Comparison of ENCODE assay signal across 13 cellular contexts in genomic region chr7:105036217-105037168, GRCh38. TPM values are rescaled to one million over a fixed set of nuclear protein-coding genes. Genes with fewer than 3 reads are reported as not detected.
A peak's percentile ranks its signal among the peaks of the same experiment; 100 is the strongest.
DNase-seq lines count a peak whose midpoint lies in the region; ATAC-seq and TF ChIP-seq lines count a peak whose summit lies in the region.
"Had no signal": no experiment of that assay in that cellular context is flagged by ENCODE, and none has a peak within 500 bp of the region (broad histone marks: within the 10 kb centered on the region; RNA-seq: fewer than 3 reads in every experiment).

No MANE protein-coding gene starts in this region.

- H3K9me3 ChIP-seq in transverse colon (no peaks in the 10 kb centered on the region), smooth muscle cell (replicated peaks; ENCODE audit: low read depth) (no peaks in the 10 kb centered on the region)
- H3K9me3 ChIP-seq: ovary, thoracic aorta had no signal

- H3K4me1 Mint-ChIP-seq in activated naive CD4-positive, alpha-beta T cell treated with anti-CD3 and anti-CD28 coated beads, Interleukin-2, amount 50 U/mL, for 24 hours: peaks cover 64% of the 10 kb centered on the region
- peaks cover 35 to 57% of the 10 kb centered on the region in 2 donors for H3K4me1 Mint-ChIP-seq in effector memory CD8-positive, alpha-beta T cell (ENCODE audit: low read depth in 2 of 2)

- no peak for TF ChIP-seq POLR2A in transverse colon (IDR thresholded peaks at IDR 0.05)

- H3F3A ChIP-seq in smooth muscle cell (ENCODE audit: low read depth): peaks cover 4% of the 10 kb centered on the region

- TF ChIP-seq CTCF in transverse colon (IDR thresholded peaks at IDR 0.05): no peak
- TF ChIP-seq CTCF in smooth muscle cell (IDR thresholded peaks at IDR 0.05; ENCODE audit: borderline replicate concordance, insufficient read depth, poor library complexity, severe bottlenecking): no peak

- no peak for DNase-seq in activated naive CD4-positive, alpha-beta T cell treated with Interleukin-2 at 50 U/mL for 16 hours
- DNase-seq in NCI-H524 treated with DMSO at 0.1 percent for 48 hours (lab: John Stamatoyannopoulos, UW) (peak; percentile 69), transverse colon (no peak), smooth muscle cell (lab: John Stamatoyannopoulos, UW; ENCODE audit: unreplicated experiment) (no peak)
- no peak for DNase-seq in effector memory CD8-positive, alpha-beta T cell
- no peak for DNase-seq in stimulated activated CD4-positive, alpha-beta T cell treated with anti-CD3 and anti-CD28 coated beads, Interleukin-12 subunit alpha, Interleukin-12 subunit beta, amount 100 ng/mL, for 4 hours
- no peak for DNase-seq in stimulated activated CD4-positive, alpha-beta T cell treated with anti-CD3 and anti-CD28 coated beads, Interleukin-4, amount 100 ng/mL, for 4 hours
- DNase-seq: activated CD4-positive, alpha-beta T cell treated with anti-CD3 and anti-CD28 coated beads for 1 hour; activated effector memory CD4-positive, alpha-beta T cell treated with anti-CD3 and anti-CD28 coated beads, Interleukin-2, amount 50 U/mL, for 16 hours; mesenchymal stem cell; ovary had no signal

- H3K4me2 ChIP-seq in smooth muscle cell: no peak overlapping the region

- no peaks in the 10 kb centered on the region for H3K9me3 Mint-ChIP-seq in activated naive CD4-positive, alpha-beta T cell treated with anti-CD3 and anti-CD28 coated beads, Interleukin-2, amount 50 U/mL, for 24 hours
- H3K9me3 Mint-ChIP-seq in effector memory CD8-positive, alpha-beta T cell: no peaks in the 10 kb centered on the region

- H3K27ac Mint-ChIP-seq in activated naive CD4-positive, alpha-beta T cell treated with anti-CD3 and anti-CD28 coated beads, Interleukin-2, amount 50 U/mL, for 24 hours: peak overlapping the region; percentile 84
- H3K27ac Mint-ChIP-seq in effector memory CD8-positive, alpha-beta T cell: peak overlapping the region; percentile 71 to 81

- no peak for TF ChIP-seq EP300 in transverse colon (IDR thresholded peaks at IDR 0.05; ENCODE audit: low read depth)

- in situ Hi-C loops in transverse colon (cut with MboI; ENCODE audit: low pct_ligation_motif_present in 1 of 4, low pct_unique_long_range_greater_than_20kb in 1 of 4, low sequenced_read_pairs in 3 of 4): no loop called here

- H3K36me3 ChIP-seq in transverse colon: peaks cover 0 to 4% (median 0%) of the 10 kb centered on the region in 4 donors
- H3K36me3 ChIP-seq in smooth muscle cell (ENCODE audit: low read depth): peaks cover 3% of the 10 kb centered on the region
- H3K36me3 ChIP-seq: ovary, thoracic aorta had no signal

- no peaks in the 10 kb centered on the region for H3K27me3 Mint-ChIP-seq in activated naive CD4-positive, alpha-beta T cell treated with anti-CD3 and anti-CD28 coated beads, Interleukin-2, amount 50 U/mL, for 24 hours
- no peaks in the 10 kb centered on the region for H3K27me3 Mint-ChIP-seq in effector memory CD8-positive, alpha-beta T cell

- peaks cover 100% of the 10 kb centered on the region for H4K20me1 ChIP-seq in smooth muscle cell (ENCODE audit: low read depth)

- no peak overlapping the region for H3K9ac ChIP-seq in smooth muscle cell (ENCODE audit: low read depth)

- no peaks in the 10 kb centered on the region for H3K27me3 ChIP-seq in transverse colon
- no peaks in the 10 kb centered on the region for H3K27me3 ChIP-seq in smooth muscle cell (ENCODE audit: low read depth)
- H3K27me3 ChIP-seq: ovary had no signal

- peak overlapping the region; percentile 15 for H3K4me3 Mint-ChIP-seq in activated naive CD4-positive, alpha-beta T cell treated with anti-CD3 and anti-CD28 coated beads, Interleukin-2, amount 50 U/mL, for 24 hours
- peak overlapping the region; percentile 49 to 58 for H3K4me3 Mint-ChIP-seq in effector memory CD8-positive, alpha-beta T cell

- no peak overlapping the region for H2AFZ ChIP-seq in smooth muscle cell (ENCODE audit: low read depth)

- H3K79me2 ChIP-seq in smooth muscle cell (ENCODE audit: low read depth): peaks cover 100% of the 10 kb centered on the region

- H3K4me1 ChIP-seq in transverse colon (peaks cover 11 to 80% (median 39%) of the 10 kb centered on the region in 4 donors), smooth muscle cell (ENCODE audit: low read depth) (no peaks in the 10 kb centered on the region)

- peak; percentile 22 for ATAC-seq in effector memory CD8-positive, alpha-beta T cell (replicated peaks)

- H3K36me3 Mint-ChIP-seq in activated naive CD4-positive, alpha-beta T cell treated with anti-CD3 and anti-CD28 coated beads, Interleukin-2, amount 50 U/mL, for 24 hours: peaks cover 2% of the 10 kb centered on the region
- H3K36me3 Mint-ChIP-seq in effector memory CD8-positive, alpha-beta T cell (ENCODE audit: insufficient read depth): peaks cover 62% of the 10 kb centered on the region

- intact Hi-C loops in transverse colon (cut with DNase I; ENCODE audit: low total_unique reads): no loop called here

- H3K4me3 ChIP-seq in transverse colon (no peak overlapping the region), smooth muscle cell (no peak overlapping the region)
- H3K4me3 ChIP-seq: ovary, thoracic aorta had no signal

- H3K27ac ChIP-seq in transverse colon: peak overlapping the region in 3 of 4 donors; percentile 1 to 14 (median 7)
- H3K27ac ChIP-seq in smooth muscle cell (ENCODE audit: low read depth): no peak overlapping the region
- H3K27ac ChIP-seq: ovary had no signal

- 58 to 67% methylated on average over 1 to 5 of the region's 5 CpGs for WGBS in transverse colon (ENCODE audit: low coverage in 1 of 2), 2 donors
- WGBS in smooth muscle cell (ENCODE audit: low lambda C conversion rate): 93% methylated on average over 5 of the region's 5 CpGs

RNA-seq across cellular contexts. Expression of gene KMT2E, which starts 22.5 kb away (rescaled TPM):
- total RNA-seq in transverse colon: 100 to 1,000 TPM in 3 of 4 donors, 10 to 100 TPM in 1; 86.8 to 362 (median 178) TPM
- total RNA-seq in smooth muscle cell: 64.4 and 77.3 TPM in 2 replicates
- 88.1 and 106 TPM in 2 replicates for polyA plus RNA-seq in smooth muscle cell
